30 cellular contexts compared by ENCODE assay signal in genomic region chr18:49650426-49650891, GRCh38.
DNase-seq lines count a peak whose midpoint lies in the region; ATAC-seq and TF ChIP-seq lines count a peak whose summit lies in the region.
"Had no signal": no experiment of that assay in that cellular context is flagged by ENCODE, and none has a peak within 500 bp of the region (broad histone marks: within the 10 kb centered on the region; RNA-seq: fewer than 3 reads in every experiment).

No MANE protein-coding gene starts in this region.

- TF ChIP-seq CTCF in right lobe of liver (IDR thresholded peaks at IDR 0.05) (no peak), upper lobe of right lung (IDR thresholded peaks at IDR 0.05) (no peak)

- no peaks in the 10 kb centered on the region for H3K9me3 ChIP-seq in MG63
- no peaks in the 10 kb centered on the region for H3K9me3 ChIP-seq in right lobe of liver
- no peaks in the 10 kb centered on the region for H3K9me3 ChIP-seq in upper lobe of right lung
- H3K9me3 ChIP-seq: BLaER1, gastroesophageal sphincter, transverse colon had no signal

- intact Hi-C loops in right lobe of liver (cut with DNase I) (no loop called here), upper lobe of right lung (cut with DNase I) (no loop called here)

- DNase-seq in MG63 (peak; percentile 66), right lobe of liver (peak in 2 of 3 donors; percentile 66 to 80), upper lobe of right lung (no peak), pons (ENCODE audit: low spot score) (no peak), SIG-M5 treated with dmso at 0.1 percent for 504 hours (lab: John Stamatoyannopoulos, UW; ENCODE audit: unreplicated experiment) (no peak)
- DNase-seq: activated CD4-positive, alpha-beta T cell treated with anti-CD3 and anti-CD28 coated beads, Interleukin-2, amount 50 U/mL, for 4 hours; activated CD8-positive, alpha-beta memory T cell treated with anti-CD3 and anti-CD28 coated beads, Interleukin-2, amount 10 ng/mL, durations not matched to agents 7 days and 5 days; activated T-cell treated with anti-CD3 and anti-CD28 coated beads, Interleukin-2, amount 50 U/mL, for 48 hours; caudate nucleus; effector memory CD8-positive, alpha-beta T cell; H7; hippocampal formation; left cardiac atrium; NCI-H1105; NCI-H2029; NCI-H526 treated with DMSO at 0.1 percent for 48 hours; posterior cingulate gyrus; right cardiac atrium; stimulated activated CD4-positive, alpha-beta T cell treated with anti-CD3 and anti-CD28 coated beads, Interleukin-12 subunit alpha, Interleukin-12 subunit beta, amount 100 ng/mL, for 4 hours; stimulated activated CD4-positive, alpha-beta T cell treated with anti-CD3 and anti-CD28 coated beads, Interleukin-2, amount 100 ng/mL, for 48 hours; T-helper 17 cell; transverse colon had no signal

- WGBS in right lobe of liver (ENCODE audit: insufficient coverage, low coverage, low lambda C conversion rate, missing lambda C conversion rate): 12% methylated on average over 2 of the region's 7 CpGs

- H3K27me3 ChIP-seq in MG63 (no peaks in the 10 kb centered on the region), right lobe of liver (no peaks in the 10 kb centered on the region), upper lobe of right lung (no peaks in the 10 kb centered on the region)
- H3K27me3 ChIP-seq: BLaER1, gastroesophageal sphincter, transverse colon had no signal

- H3K36me3 ChIP-seq in MG63 (no peaks in the 10 kb centered on the region), right lobe of liver (no peaks in the 10 kb centered on the region), upper lobe of right lung (no peaks in the 10 kb centered on the region)
- H3K36me3 ChIP-seq: BLaER1, gastroesophageal sphincter, transverse colon had no signal

- H3K27ac ChIP-seq in right lobe of liver (peak overlapping the region; percentile 1 to 84 (median 73)), upper lobe of right lung (no peak overlapping the region)
- H3K27ac ChIP-seq: BLaER1, gastroesophageal sphincter, PC-9, transverse colon had no signal

- TF ChIP-seq POLR2A in right lobe of liver (IDR thresholded peaks at IDR 0.05): no peak

- H3K4me3 ChIP-seq in MG63 (no peak overlapping the region), right lobe of liver (peak overlapping the region; percentile 23 to 64 (median 61)), upper lobe of right lung (no peak overlapping the region)
- H3K4me3 ChIP-seq: BLaER1, gastroesophageal sphincter, PC-9, transverse colon had no signal

- ATAC-seq in esophagus mucosa (peak; percentile 35), right lobe of liver (peak; percentile 32 to 73 (median 60)), upper lobe of right lung (peak; percentile 45), HG02938 (IDR thresholded peaks at IDR 0.05; ENCODE audit: unreplicated experiment) (no peak)
- ATAC-seq: activated CD4-positive, CD25-positive, alpha-beta regulatory T cell treated with anti-CD3 and anti-CD28 coated beads, Interleukin-2, amount 50 U/mL, for 24 hours; activated CD8-positive, alpha-beta memory T cell treated with anti-CD3 and anti-CD28 coated beads, Interleukin-2, amount 10 ng/mL, durations not matched to agents 7 days and 5 days; effector memory CD8-positive, alpha-beta T cell; gastroesophageal sphincter; right cardiac atrium; Right ventricle myocardium inferior; SK-N-SH treated with all-trans-retinoic acid at 6 μM for 48 hours; T-helper 17 cell had no signal

- H3K4me1 ChIP-seq in right lobe of liver (peaks cover 0 to 43% (median 8%) of the 10 kb centered on the region in 4 donors), upper lobe of right lung (peaks cover 12% of the 10 kb centered on the region)
- H3K4me1 ChIP-seq: BLaER1 had no signal

Comparison
In these comparisons a context has a peak if more than half of its experiments do, and no peak if none do; other contexts are left out.
1. DNase-seq: peak in MG63 (single experiment) and right lobe of liver (2 of 3); none in upper lobe of right lung (single experiment), pons (single experiment) and SIG-M5 treated with dmso at 0.1 percent for 504 hours (single experiment).
2. H3K4me3 ChIP-seq: peak in right lobe of liver (3 of 3); none in MG63 (single experiment) and upper lobe of right lung (single experiment).